ENCODE assay signal across 8 cellular contexts in genomic region chr2:36966370-36967235, GRCh38.
DNase-seq lines count a peak whose midpoint lies in the region; ATAC-seq and TF ChIP-seq lines count a peak whose summit lies in the region.

STRN (minus strand) TSS chr2:36966536; CDS start chr2:36966463, 73 bp downstream.

- H3K9me3 ChIP-seq in mucosa of rectum (ENCODE audit: control insufficient read depth in 2 of 2, low read length in 2 of 2) = no peaks in the 10 kb centered on the region

- H3K4me1 ChIP-seq in mucosa of rectum (ENCODE audit: control insufficient read depth in 2 of 2, insufficient read depth in 2 of 2, low read length in 2 of 2) = peaks cover 15 to 27% of the 10 kb centered on the region in 2 donors

- ATAC-seq in GM21619 (IDR thresholded peaks at IDR 0.05; ENCODE audit: unreplicated experiment) = peak; percentile 98

- H3K4me3 ChIP-seq in mucosa of rectum (ENCODE audit: low read length in 2 of 2) = peak within 1 kb of the TSS; percentile 92 to 95

- peak within 1 kb of the TSS; percentile 79 for H3K27ac ChIP-seq in epithelial cell of prostate
- peak within 1 kb of the TSS; percentile 97 to 98 for H3K27ac ChIP-seq in mucosa of rectum (ENCODE audit: low read depth in 2 of 2, low read length in 2 of 2)

- no peak for TF ChIP-seq RAD21 in Ishikawa (IDR thresholded peaks at IDR 0.05; ENCODE audit: low read depth)

- H3K27me3 ChIP-seq in mucosa of rectum (ENCODE audit: control insufficient read depth in 2 of 2, insufficient read depth in 2 of 2, low read length in 2 of 2) = no peaks in the 10 kb centered on the region

- peak; percentile 92 for DNase-seq in DMS153 (lab: John Stamatoyannopoulos, UW)
- DNase-seq in OCI-M2 (lab: John Stamatoyannopoulos, UW; ENCODE audit: unreplicated experiment) = peak; percentile 48
- DNase-seq in activated T-cell treated with anti-CD3 and anti-CD28 coated beads for 4 hours = peak; percentile 96
- DNase-seq in epithelial cell of prostate (ENCODE audit: low read depth, low spot score) = peak; percentile 87
- peak; percentile 88 to 95 for DNase-seq in stimulated activated CD8-positive, alpha-beta memory T cell treated with anti-CD3 and anti-CD28 coated beads, Interleukin-4, amount 100 ng/mL, for 4 hours (ENCODE audit: low read depth in 2 of 2, low spot score in 1 of 2)

- H3K9ac ChIP-seq in mucosa of rectum (ENCODE audit: low read depth in 1 of 2, low read length in 2 of 2) = peak within 1 kb of the TSS; percentile 95 to 97

- no peaks in the 10 kb centered on the region for H3K36me3 ChIP-seq in mucosa of rectum (ENCODE audit: control insufficient read depth in 2 of 2, insufficient read depth in 2 of 2, low read length in 2 of 2)

- no peak for TF ChIP-seq EP300 in Ishikawa (IDR thresholded peaks at IDR 0.05; ENCODE audit: borderline replicate concordance)

TF ChIP-seq in Ishikawa, 13 proteins besides CTCF, POLR2A, EP300 and RAD21:
- TF ChIP-seq TCF12 (IDR thresholded peaks at IDR 0.05; ENCODE audit: low read depth) = peak; percentile 54; the same call in 1 of the 2 replicates
- peak; percentile 37; the same call in 1 of the 2 replicates for TF ChIP-seq CREB1 (IDR thresholded peaks at IDR 0.05; ENCODE audit: low read depth)
- TF ChIP-seq FOXM1 (IDR thresholded peaks at IDR 0.05; ENCODE audit: borderline replicate concordance, low read depth) = peak; percentile 9; the same call in 1 of the 2 replicates
- peak; percentile 19; the same call in 1 of the 2 replicates for TF ChIP-seq YY1 (IDR thresholded peaks at IDR 0.05; ENCODE audit: low read depth)
- no peak for TF ChIP-seq REST (IDR thresholded peaks at IDR 0.05; ENCODE audit: low read depth)
- peak; percentile 86 for TF ChIP-seq MAX (IDR thresholded peaks at IDR 0.05)
- TF ChIP-seq ZBTB7A (IDR thresholded peaks at IDR 0.05; ENCODE audit: low read depth) = no peak
- TF ChIP-seq TAF1 (IDR thresholded peaks at IDR 0.05; ENCODE audit: low read depth) = no peak; the same call in 1 of the 2 replicates
- peak; percentile 91 for TF ChIP-seq EGR1 (IDR thresholded peaks at IDR 0.05)

Comparison
In these comparisons a context has a peak if more than half of its experiments do, and no peak if none do; other contexts are left out.
1. Peak in every context shown above with its lines: DNase-seq, ATAC-seq, H3K4me3 ChIP-seq and H3K27ac ChIP-seq.